ENCODE assay signal across 10 cellular contexts in the genomic region with DNA sequence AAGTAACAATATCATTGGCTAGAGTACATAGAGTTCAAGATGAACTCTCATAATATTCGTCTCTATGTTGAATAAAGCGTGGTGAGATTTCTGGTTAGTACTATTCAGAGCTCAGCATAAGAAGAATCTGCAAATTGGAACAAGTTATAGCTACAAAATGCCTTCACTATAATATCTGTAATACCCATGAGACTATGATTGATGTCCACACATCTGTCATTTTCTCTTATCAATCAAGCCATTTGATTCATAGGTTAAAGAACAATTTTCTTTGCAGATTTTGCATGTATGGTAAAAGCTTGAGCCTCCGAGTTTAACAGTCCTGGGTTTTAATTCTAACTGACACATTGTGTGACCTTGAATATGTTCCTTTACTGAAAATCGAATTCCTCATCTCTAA. TPM values are rescaled to one million over a fixed set of nuclear protein-coding genes. Genes with fewer than 3 reads are reported as not detected.
DNase-seq lines count a peak whose midpoint lies in the region; ATAC-seq and TF ChIP-seq lines count a peak whose summit lies in the region.
"Had no signal": no experiment of that assay in that cellular context is flagged by ENCODE, and none has a peak within 500 bp of the region (broad histone marks: within the 10 kb centered on the region; RNA-seq: fewer than 3 reads in every experiment).

No MANE protein-coding gene starts in this region.

- DNase-seq in activated T-cell treated with anti-CD3 and anti-CD28 coated beads, Interleukin-2, amount 50 U/mL, for 24 hours, result no peak
- no peak for DNase-seq in activated T-cell treated with anti-CD3 and anti-CD28 coated beads, Interleukin-2, amount 50 U/mL, for 1 hour
- DNase-seq in T-helper 17 cell (no peak), fibroblast of the aortic adventitia (ENCODE audit: low read depth) (no peak), GM19240 (ENCODE audit: insufficient read length, low spot score) (no peak), kidney tubule cell (ENCODE audit: low spot score) (no peak)
- no peak for DNase-seq in stimulated activated naive CD8-positive, alpha-beta T cell treated with anti-CD3 and anti-CD28 coated beads, Interleukin-15, amount 100 ng/mL, for 72 hours
- DNase-seq: AML-193, T1000 had no signal

- peak overlapping the region; percentile 96 for H3K4me3 ChIP-seq in fibroblast of the aortic adventitia (ENCODE audit: low read depth, low read length)

- H3K4me3 Mint-ChIP-seq in activated T-cell treated with anti-CD3 and anti-CD28 coated beads, Interleukin-2, amount 50 U/mL, for 24 hours, result peak overlapping the region; percentile 97
- peak overlapping the region; percentile 91 for H3K4me3 Mint-ChIP-seq in T-helper 17 cell
- H3K4me3 Mint-ChIP-seq in stimulated activated naive CD8-positive, alpha-beta T cell treated with anti-CD3 and anti-CD28 coated beads, Interleukin-15, amount 100 ng/mL, for 72 hours, result peak overlapping the region; percentile 84 to 94

- ATAC-seq in T-helper 17 cell (no peak), HG03175 (IDR thresholded peaks at IDR 0.05; ENCODE audit: unreplicated experiment) (no peak)
- ATAC-seq in stimulated activated naive CD8-positive, alpha-beta T cell treated with anti-CD3 and anti-CD28 coated beads, Interleukin-15, amount 100 ng/mL, for 72 hours, result no peak

- H3K4me1 Mint-ChIP-seq in activated T-cell treated with anti-CD3 and anti-CD28 coated beads, Interleukin-2, amount 50 U/mL, for 24 hours (ENCODE audit: low read depth), result peaks cover 55% of the 10 kb centered on the region
- peaks cover 32% of the 10 kb centered on the region for H3K4me1 Mint-ChIP-seq in T-helper 17 cell
- peaks cover 53% of the 10 kb centered on the region for H3K4me1 Mint-ChIP-seq in stimulated activated naive CD8-positive, alpha-beta T cell treated with anti-CD3 and anti-CD28 coated beads, Interleukin-15, amount 100 ng/mL, for 72 hours

- no peaks in the 10 kb centered on the region for H3K27me3 Mint-ChIP-seq in activated T-cell treated with anti-CD3 and anti-CD28 coated beads, Interleukin-2, amount 50 U/mL, for 24 hours
- no peaks in the 10 kb centered on the region for H3K27me3 Mint-ChIP-seq in T-helper 17 cell
- no peaks in the 10 kb centered on the region for H3K27me3 Mint-ChIP-seq in stimulated activated naive CD8-positive, alpha-beta T cell treated with anti-CD3 and anti-CD28 coated beads, Interleukin-15, amount 100 ng/mL, for 72 hours

- no peak for TF ChIP-seq CTCF in fibroblast of the aortic adventitia (IDR thresholded peaks at IDR 0.05; ENCODE audit: insufficient read depth, low read length)

- H3K9me3 ChIP-seq in T-helper 17 cell (ENCODE audit: control insufficient read depth, low read length, poor library complexity, severe bottlenecking), result no peaks in the 10 kb centered on the region

- H3K36me3 Mint-ChIP-seq in activated T-cell treated with anti-CD3 and anti-CD28 coated beads, Interleukin-2, amount 50 U/mL, for 24 hours (ENCODE audit: low read depth), result peaks cover 69% of the 10 kb centered on the region
- H3K36me3 Mint-ChIP-seq in T-helper 17 cell (ENCODE audit: low read depth), result peaks cover 2% of the 10 kb centered on the region

- H3K9me3 Mint-ChIP-seq in activated T-cell treated with anti-CD3 and anti-CD28 coated beads, Interleukin-2, amount 50 U/mL, for 24 hours, result no peaks in the 10 kb centered on the region
- no peaks in the 10 kb centered on the region for H3K9me3 Mint-ChIP-seq in stimulated activated naive CD8-positive, alpha-beta T cell treated with anti-CD3 and anti-CD28 coated beads, Interleukin-15, amount 100 ng/mL, for 72 hours

- H3K27ac Mint-ChIP-seq in activated T-cell treated with anti-CD3 and anti-CD28 coated beads, Interleukin-2, amount 50 U/mL, for 24 hours, result peak overlapping the region; percentile 98
- H3K27ac Mint-ChIP-seq in T-helper 17 cell, result peak overlapping the region; percentile 90
- H3K27ac Mint-ChIP-seq in stimulated activated naive CD8-positive, alpha-beta T cell treated with anti-CD3 and anti-CD28 coated beads, Interleukin-15, amount 100 ng/mL, for 72 hours, result peak overlapping the region; percentile 45 to 98

RNA-seq across cellular contexts. Expression of a gene that starts 1.4 kb away (rescaled TPM):
- total RNA-seq in T-helper 17 cell, result 10 to 100 TPM; 26.5 to 27.3 TPM
- total RNA-seq in fibroblast of the aortic adventitia (ENCODE audit: low replicate concordance), result 11.6 and 25.0 TPM in 2 replicates

RNA-seq across cellular contexts. Expression of a gene that starts 1.6 kb away (rescaled TPM):
- total RNA-seq in T-helper 17 cell (1 to 10 TPM; 2.7 to 2.8 TPM), fibroblast of the aortic adventitia (ENCODE audit: low replicate concordance) (9.3 and 27.0 TPM in 2 replicates)

RNA-seq across cellular contexts. Expression of a gene that starts 23.0 kb away (rescaled TPM):
- total RNA-seq in T-helper 17 cell (100 to 1,000 TPM; 154 to 176 TPM), fibroblast of the aortic adventitia (ENCODE audit: low replicate concordance) (16.2 and 71.8 TPM in 2 replicates)
